ENCODE assay signal across 15 cellular contexts in genomic region chr9:16277471-16277870, GRCh38.
DNase-seq lines count a peak whose midpoint lies in the region; ATAC-seq and TF ChIP-seq lines count a peak whose summit lies in the region.
"Had no signal": no experiment of that assay in that cellular context is flagged by ENCODE, and none has a peak within 500 bp of the region (broad histone marks: within the 10 kb centered on the region; RNA-seq: fewer than 3 reads in every experiment).

No MANE protein-coding gene starts in this region.

- H3K36me3 Mint-ChIP-seq in activated CD8-positive, alpha-beta T cell treated with anti-CD3 and anti-CD28 coated beads, Interleukin-2, amount 10 ng/mL, durations not matched to agents 7 days and 5 days (ENCODE audit: low read depth), result no peaks in the 10 kb centered on the region
- no peaks in the 10 kb centered on the region for H3K36me3 Mint-ChIP-seq in activated naive CD4-positive, alpha-beta T cell treated with anti-CD3 and anti-CD28 coated beads, Interleukin-2, amount 50 U/mL, for 72 hours
- H3K36me3 Mint-ChIP-seq: CD14-positive monocyte; CD8-positive, alpha-beta T cell had no signal

- no peak for TF ChIP-seq POLR2A in thyroid gland (IDR thresholded peaks at IDR 0.05)

- peak overlapping the region; percentile 56 for H2AFZ ChIP-seq in parathyroid adenoma

- DNase-seq in DMS 273 (lab: John Stamatoyannopoulos, UW; ENCODE audit: unreplicated experiment) (peak; percentile 4), DMS 273 treated with DMSO at 0.1 percent for 48 hours (lab: John Stamatoyannopoulos, UW) (no peak), islet precursor cell (peak; percentile 32), thyroid gland (no peak), NCI-H1048 (lab: John Stamatoyannopoulos, UW) (no peak)
- DNase-seq in activated CD8-positive, alpha-beta T cell treated with anti-CD3 and anti-CD28 coated beads, Interleukin-2, amount 10 ng/mL, durations not matched to agents 7 days and 5 days, result no peak
- no peak for DNase-seq in activated naive CD4-positive, alpha-beta T cell treated with anti-CD3 and anti-CD28 coated beads, Interleukin-2, amount 50 U/mL, for 72 hours (ENCODE audit: low spot score in 2 of 2)
- DNase-seq: COR-L47, GOT3 had no signal

- CTCF ChIA-PET in activated CD8-positive, alpha-beta T cell treated with anti-CD3 and anti-CD28 coated beads, Interleukin-2, amount 10 ng/mL, durations not matched to agents 7 days and 5 days (lab: Charles Lee), result no interaction called here

- no peaks in the 10 kb centered on the region for H3K79me2 ChIP-seq in parathyroid adenoma

- H3K9me3 Mint-ChIP-seq in activated CD8-positive, alpha-beta T cell treated with anti-CD3 and anti-CD28 coated beads, Interleukin-2, amount 10 ng/mL, durations not matched to agents 7 days and 5 days (ENCODE audit: insufficient read depth), result no peaks in the 10 kb centered on the region
- H3K9me3 Mint-ChIP-seq in activated naive CD4-positive, alpha-beta T cell treated with anti-CD3 and anti-CD28 coated beads, Interleukin-2, amount 50 U/mL, for 72 hours, result no peaks in the 10 kb centered on the region

- no peak overlapping the region for H3K27ac ChIP-seq in parathyroid adenoma
- H3K27ac ChIP-seq in thyroid gland, result peak overlapping the region in 2 of 3 donors; percentile 92 to 93
- H3K27ac ChIP-seq: 22Rv1 had no signal

- H3K4me3 Mint-ChIP-seq in activated CD8-positive, alpha-beta T cell treated with anti-CD3 and anti-CD28 coated beads, Interleukin-2, amount 10 ng/mL, durations not matched to agents 7 days and 5 days, result no peak overlapping the region
- H3K4me3 Mint-ChIP-seq: CD14-positive monocyte; CD8-positive, alpha-beta T cell had no signal

- POLR2A ChIA-PET in activated CD8-positive, alpha-beta T cell treated with anti-CD3 and anti-CD28 coated beads, Interleukin-2, amount 10 ng/mL, durations not matched to agents 7 days and 5 days (lab: Charles Lee), result no interaction called here

- H3K27me3 Mint-ChIP-seq in activated CD8-positive, alpha-beta T cell treated with anti-CD3 and anti-CD28 coated beads, Interleukin-2, amount 10 ng/mL, durations not matched to agents 7 days and 5 days (ENCODE audit: low read depth), result no peaks in the 10 kb centered on the region

- H3K4me1 ChIP-seq in parathyroid adenoma, result peaks cover 15% of the 10 kb centered on the region
- peaks cover 34 to 54% of the 10 kb centered on the region in 2 donors for H3K4me1 ChIP-seq in thyroid gland
- H3K4me1 ChIP-seq: HAP-1 had no signal

- H3K27me3 ChIP-seq in parathyroid adenoma (ENCODE audit: control insufficient read depth, insufficient read depth, low read length) (no peaks in the 10 kb centered on the region), thyroid gland (no peaks in the 10 kb centered on the region)

- TF ChIP-seq CTCF in parathyroid adenoma (IDR thresholded peaks at IDR 0.05) (no peak), thyroid gland (IDR thresholded peaks at IDR 0.05) (no peak)

- no peak overlapping the region for H3K9ac ChIP-seq in parathyroid adenoma

- intact Hi-C loops in thyroid gland (cut with DNase I), result loop anchor here (10.0 kb wide), 1 partner anchor 83 kb away; no protein-coding TSS in a partner anchor

- H3K27ac Mint-ChIP-seq in activated CD8-positive, alpha-beta T cell treated with anti-CD3 and anti-CD28 coated beads, Interleukin-2, amount 10 ng/mL, durations not matched to agents 7 days and 5 days, result no peak overlapping the region
- no peak overlapping the region for H3K27ac Mint-ChIP-seq in activated naive CD4-positive, alpha-beta T cell treated with anti-CD3 and anti-CD28 coated beads, Interleukin-2, amount 50 U/mL, for 72 hours
- H3K27ac Mint-ChIP-seq: CD14-positive monocyte; CD8-positive, alpha-beta T cell had no signal

- no peaks in the 10 kb centered on the region for H3K36me3 ChIP-seq in parathyroid adenoma (ENCODE audit: control insufficient read depth, insufficient read depth, low read length)
- no peaks in the 10 kb centered on the region for H3K36me3 ChIP-seq in thyroid gland
- H3K36me3 ChIP-seq: HAP-1 had no signal

- H3K4me1 Mint-ChIP-seq in activated CD8-positive, alpha-beta T cell treated with anti-CD3 and anti-CD28 coated beads, Interleukin-2, amount 10 ng/mL, durations not matched to agents 7 days and 5 days (ENCODE audit: low read depth), result no peaks in the 10 kb centered on the region

- peak overlapping the region; percentile 24 for H3K4me3 ChIP-seq in parathyroid adenoma (ENCODE audit: low read depth, low read length)
- no peak overlapping the region for H3K4me3 ChIP-seq in thyroid gland (replicated peaks in 1 of 3)
- H3K4me3 ChIP-seq: GM12878, HAP-1 had no signal

- WGBS in thyroid gland, 2 donors, result 87 to 95% methylated on average over 8 of the region's 8 CpGs

- H3K4me2 ChIP-seq in parathyroid adenoma (ENCODE audit: low read length), result peak overlapping the region; percentile 25

- H3K9me3 ChIP-seq in parathyroid adenoma (ENCODE audit: control insufficient read depth, low read length) (no peaks in the 10 kb centered on the region), thyroid gland (no peaks in the 10 kb centered on the region)
- H3K9me3 ChIP-seq: HAP-1 had no signal

- no peak for ATAC-seq in activated CD8-positive, alpha-beta T cell treated with anti-CD3 and anti-CD28 coated beads, Interleukin-2, amount 10 ng/mL, durations not matched to agents 7 days and 5 days
- ATAC-seq in activated naive CD4-positive, alpha-beta T cell treated with anti-CD3 and anti-CD28 coated beads, Interleukin-2, amount 50 U/mL, for 72 hours, result no peak
- ATAC-seq: CD8-positive, alpha-beta T cell; GM12878 had no signal

Comparison
In these comparisons a context has a peak if more than half of its experiments do, and no peak if none do; other contexts are left out.
1. DNase-seq: peak in DMS 273 (single experiment) and islet precursor cell (single experiment); none in DMS 273 treated with DMSO at 0.1 percent for 48 hours (single experiment), thyroid gland (0 of 2), activated CD8-positive, alpha-beta T cell treated with anti-CD3 and anti-CD28 coated beads, Interleukin-2, amount 10 ng/mL, durations not matched to agents 7 days and 5 days (single experiment), activated naive CD4-positive, alpha-beta T cell treated with anti-CD3 and anti-CD28 coated beads, Interleukin-2, amount 50 U/mL, for 72 hours (0 of 2) and NCI-H1048 (single experiment).